Comparison of ENCODE assay signal across 1 cellular context in the genomic region with DNA sequence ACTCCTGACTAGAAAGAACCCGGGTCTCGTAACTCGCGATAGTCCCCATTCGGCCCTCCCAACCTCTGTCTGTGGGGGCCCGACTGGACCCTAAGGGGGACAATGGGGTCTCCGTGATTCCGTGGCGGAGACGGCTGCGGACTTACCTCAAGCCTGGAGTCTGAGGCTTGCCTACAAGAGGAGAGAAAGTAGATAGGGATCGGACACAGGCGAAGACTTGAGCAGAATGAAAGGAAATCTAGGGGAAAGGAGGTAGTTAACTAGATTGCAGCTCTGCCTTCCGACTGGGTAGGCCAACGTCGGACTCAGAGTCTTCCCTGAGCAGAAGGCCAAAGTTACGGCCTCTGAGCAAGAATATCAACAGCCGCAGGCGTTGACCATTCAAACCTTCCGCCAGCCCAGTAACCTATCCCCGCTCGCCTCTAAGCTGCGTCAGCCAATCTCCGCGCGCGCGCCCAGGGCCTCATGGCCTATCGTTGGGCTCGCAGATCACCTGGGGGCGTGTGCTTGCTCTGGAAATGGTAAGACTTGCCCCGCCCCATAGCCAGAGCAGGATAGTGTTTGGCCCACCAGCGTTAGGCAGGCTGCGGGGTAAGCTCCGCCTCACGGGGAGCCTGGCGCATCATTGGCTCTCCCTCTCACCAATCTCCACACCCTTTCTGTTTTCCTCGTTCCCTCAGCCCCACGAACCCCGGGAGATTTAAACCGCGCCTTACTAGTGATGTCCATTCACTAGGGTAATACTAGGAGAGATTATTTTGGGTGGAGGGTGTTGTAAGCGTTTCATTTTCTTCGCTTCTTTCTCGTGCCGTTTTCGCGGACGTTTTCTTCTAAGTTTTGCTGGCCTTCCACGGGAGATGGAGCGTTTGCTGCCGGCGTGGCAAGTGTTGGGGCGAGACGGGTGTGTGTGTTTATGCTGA.
TF ChIP-seq lines count a peak whose summit lies in the region.

A gene (minus strand): TSS at position 356 of the 920 bp plus-strand sequence. CDS start 624 bp downstream, outside the sequence.

TF ChIP-seq in HepG2, 621 proteins besides CTCF, POLR2A, EP300 and RAD21 (continued from another document and continues in another):
- TF ChIP-seq, protein P1, sequence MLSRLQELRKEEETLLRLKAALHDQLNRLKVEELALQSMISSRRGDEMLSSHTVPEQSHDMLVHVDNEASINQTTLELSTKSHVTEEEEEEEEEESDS (CRISPR knock-in tag; IDR thresholded peaks at IDR 0.05; ENCODE audit: borderline replicate concordance) = 0 out of 2 replicates have a peak, but pooled peaks have one; percentile 14
- TF ChIP-seq ZC3H4 (CRISPR knock-in tag; IDR thresholded peaks at IDR 0.05; ENCODE audit: borderline replicate concordance) (no peak), MEF2D (CRISPR knock-in tag; IDR thresholded peaks at IDR 0.05) (0 out of 2 replicates have a peak, but pooled peaks have one; percentile 30), CAMTA2 (CRISPR knock-in tag; IDR thresholded peaks at IDR 0.05; ENCODE audit: borderline replicate concordance) (no peak), ZNF484 (CRISPR knock-in tag; IDR thresholded peaks at IDR 0.05; ENCODE audit: borderline replicate concordance, low read depth) (no peak), ZNF224 (CRISPR knock-in tag; IDR thresholded peaks at IDR 0.05) (no peak), ELF3 (CRISPR knock-in tag; IDR thresholded peaks at IDR 0.05) (peak; percentile 61), ZNF781 (CRISPR knock-in tag; IDR thresholded peaks at IDR 0.05; ENCODE audit: borderline replicate concordance, not compliant biosample characterization) (peak; percentile 19), MTF1 (CRISPR knock-in tag; IDR thresholded peaks at IDR 0.05) (0 out of 2 replicates have a peak, but pooled peaks have one; percentile 26), KLF16 (CRISPR knock-in tag; IDR thresholded peaks at IDR 0.05) (peak in 1 of 2 experiments; percentile 77; a peak in 2 of 4 replicates), ZMYM4 (CRISPR knock-in tag; IDR thresholded peaks at IDR 0.05) (peak; percentile 86), ZNF235 (CRISPR knock-in tag; IDR thresholded peaks at IDR 0.05; ENCODE audit: borderline replicate concordance) (no peak), ATF7-NPFF (CRISPR knock-in tag; IDR thresholded peaks at IDR 0.05; ENCODE audit: low read depth) (peak; percentile 83), ZSCAN20 (CRISPR knock-in tag; IDR thresholded peaks at IDR 0.05; ENCODE audit: borderline replicate concordance) (0 out of 2 replicates have a peak, but pooled peaks have one; percentile 76), MED1 (CRISPR knock-in tag; IDR thresholded peaks at IDR 0.05) (peak; percentile 68), ZNF564 (CRISPR knock-in tag; IDR thresholded peaks at IDR 0.05) (0 out of 2 replicates have a peak, but pooled peaks have one; percentile 24), SP4 (CRISPR knock-in tag; IDR thresholded peaks at IDR 0.05) (peak; percentile 92), ZNF772 (CRISPR knock-in tag; IDR thresholded peaks at IDR 0.05) (peak; percentile 59; the same call in 1 of the 2 replicates), ZNF256 (CRISPR knock-in tag; conservative IDR thresholded peaks at IDR 0.05) (0 out of 2 replicates have a peak, but pooled peaks have one; percentile 66), NAIF1 (CRISPR knock-in tag; IDR thresholded peaks at IDR 0.05; ENCODE audit: borderline replicate concordance) (peak; percentile 92), HNRNPL (IDR thresholded peaks at IDR 0.05; ENCODE audit: low read depth, low read length) (0 out of 2 replicates have a peak, but pooled peaks have one; percentile 33), ZNF350 (CRISPR knock-in tag; IDR thresholded peaks at IDR 0.05; ENCODE audit: borderline replicate concordance, low read depth) (peak; percentile 28; the same call in 1 of the 2 replicates), STAG1 (CRISPR knock-in tag; IDR thresholded peaks at IDR 0.05) (peak; percentile 22; the same call in 1 of the 2 replicates), GABPA (IDR thresholded peaks at IDR 0.05; ENCODE audit: low read depth, low read length) (no peak), GABPA (CRISPR knock-in tag; IDR thresholded peaks at IDR 0.05; ENCODE audit: low read depth) (peak; percentile 33; the same call in 1 of the 2 replicates), ZNF605 (CRISPR knock-in tag; IDR thresholded peaks at IDR 0.05) (no peak), ZNF253 (CRISPR knock-in tag; IDR thresholded peaks at IDR 0.05; ENCODE audit: borderline replicate concordance) (0 out of 2 replicates have a peak, but pooled peaks have one; percentile 23), RXRB (CRISPR knock-in tag; IDR thresholded peaks at IDR 0.05; ENCODE audit: borderline replicate concordance) (no peak), BRCA1 (CRISPR knock-in tag; IDR thresholded peaks at IDR 0.05) (peak; percentile 91), SNAPC2 (CRISPR knock-in tag; IDR thresholded peaks at IDR 0.05) (0 out of 2 replicates have a peak, but pooled peaks have one; percentile 51), SMYD3 (CRISPR knock-in tag; IDR thresholded peaks at IDR 0.05) (peak; percentile 68), SETDB1 (CRISPR knock-in tag; IDR thresholded peaks at IDR 0.05; ENCODE audit: borderline replicate concordance) (no peak), ZKSCAN1 (IDR thresholded peaks at IDR 0.05; ENCODE audit: low read length) (no peak), ZNF776 (CRISPR knock-in tag; IDR thresholded peaks at IDR 0.05) (no peak), ZKSCAN8 (CRISPR knock-in tag; IDR thresholded peaks at IDR 0.05; ENCODE audit: borderline replicate concordance) (peak; percentile 29; the same call in 1 of the 2 replicates), ZNF343 (CRISPR knock-in tag; IDR thresholded peaks at IDR 0.05) (no peak), ZNF33A (CRISPR knock-in tag; IDR thresholded peaks at IDR 0.05; ENCODE audit: borderline replicate concordance) (no peak), ZNF232 (CRISPR knock-in tag; IDR thresholded peaks at IDR 0.05; ENCODE audit: borderline replicate concordance) (peak; percentile 85; the same call in 1 of the 2 replicates), ISX (CRISPR knock-in tag; conservative IDR thresholded peaks at IDR 0.05) (0 out of 2 replicates have a peak, but pooled peaks have one; percentile 72)
- TF ChIP-seq, protein P2, sequence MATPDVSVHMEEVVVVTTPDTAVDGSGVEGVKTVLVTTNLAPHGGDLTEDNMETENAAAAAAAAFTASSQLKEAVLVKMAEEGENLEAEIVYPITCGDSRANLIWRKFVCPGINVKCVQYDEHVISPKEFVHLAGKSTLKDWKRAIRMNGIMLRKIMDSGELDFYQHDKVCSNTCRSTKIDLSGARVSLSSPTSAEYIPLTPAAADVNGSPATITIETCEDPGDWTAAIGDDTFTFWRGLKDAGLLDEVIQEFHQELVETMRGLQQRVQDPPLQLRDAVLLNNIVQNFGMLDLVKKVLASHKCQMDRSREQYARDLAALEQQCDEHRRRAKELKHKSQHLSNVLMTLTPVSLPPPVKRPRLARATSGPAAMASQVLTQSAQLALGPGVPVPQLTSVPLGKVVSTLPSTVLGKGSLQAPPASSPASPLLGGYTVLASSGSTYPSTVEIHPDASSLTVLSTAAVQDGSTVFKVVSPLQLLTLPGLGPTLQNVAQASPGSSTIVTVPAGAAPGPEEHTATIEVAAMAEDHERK (CRISPR knock-in tag; IDR thresholded peaks at IDR 0.05; ENCODE audit: low read depth) = 0 out of 2 replicates have a peak, but pooled peaks have one; percentile 17
- TF ChIP-seq, protein P3, sequence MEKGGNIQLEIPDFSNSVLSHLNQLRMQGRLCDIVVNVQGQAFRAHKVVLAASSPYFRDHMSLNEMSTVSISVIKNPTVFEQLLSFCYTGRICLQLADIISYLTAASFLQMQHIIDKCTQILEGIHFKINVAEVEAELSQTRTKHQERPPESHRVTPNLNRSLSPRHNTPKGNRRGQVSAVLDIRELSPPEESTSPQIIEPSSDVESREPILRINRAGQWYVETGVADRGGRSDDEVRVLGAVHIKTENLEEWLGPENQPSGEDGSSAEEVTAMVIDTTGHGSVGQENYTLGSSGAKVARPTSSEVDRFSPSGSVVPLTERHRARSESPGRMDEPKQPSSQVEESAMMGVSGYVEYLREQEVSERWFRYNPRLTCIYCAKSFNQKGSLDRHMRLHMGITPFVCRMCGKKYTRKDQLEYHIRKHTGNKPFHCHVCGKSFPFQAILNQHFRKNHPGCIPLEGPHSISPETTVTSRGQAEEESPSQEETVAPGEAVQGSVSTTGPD (CRISPR knock-in tag; IDR thresholded peaks at IDR 0.05) = no peak
- TF ChIP-seq, protein P4, sequence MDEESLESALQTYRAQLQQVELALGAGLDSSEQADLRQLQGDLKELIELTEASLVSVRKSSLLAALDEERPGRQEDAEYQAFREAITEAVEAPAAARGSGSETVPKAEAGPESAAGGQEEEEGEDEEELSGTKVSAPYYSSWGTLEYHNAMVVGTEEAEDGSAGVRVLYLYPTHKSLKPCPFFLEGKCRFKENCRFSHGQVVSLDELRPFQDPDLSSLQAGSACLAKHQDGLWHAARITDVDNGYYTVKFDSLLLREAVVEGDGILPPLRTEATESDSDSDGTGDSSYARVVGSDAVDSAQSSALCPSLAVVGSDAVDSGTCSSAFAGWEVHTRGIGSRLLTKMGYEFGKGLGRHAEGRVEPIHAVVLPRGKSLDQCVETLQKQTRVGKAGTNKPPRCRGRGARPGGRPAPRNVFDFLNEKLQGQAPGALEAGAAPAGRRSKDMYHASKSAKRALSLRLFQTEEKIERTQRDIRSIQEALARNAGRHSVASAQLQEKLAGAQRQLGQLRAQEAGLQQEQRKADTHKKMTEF (CRISPR knock-in tag; IDR thresholded peaks at IDR 0.05) = peak; percentile 66; the same call in 1 of the 2 replicates
- TF ChIP-seq, protein P5, sequence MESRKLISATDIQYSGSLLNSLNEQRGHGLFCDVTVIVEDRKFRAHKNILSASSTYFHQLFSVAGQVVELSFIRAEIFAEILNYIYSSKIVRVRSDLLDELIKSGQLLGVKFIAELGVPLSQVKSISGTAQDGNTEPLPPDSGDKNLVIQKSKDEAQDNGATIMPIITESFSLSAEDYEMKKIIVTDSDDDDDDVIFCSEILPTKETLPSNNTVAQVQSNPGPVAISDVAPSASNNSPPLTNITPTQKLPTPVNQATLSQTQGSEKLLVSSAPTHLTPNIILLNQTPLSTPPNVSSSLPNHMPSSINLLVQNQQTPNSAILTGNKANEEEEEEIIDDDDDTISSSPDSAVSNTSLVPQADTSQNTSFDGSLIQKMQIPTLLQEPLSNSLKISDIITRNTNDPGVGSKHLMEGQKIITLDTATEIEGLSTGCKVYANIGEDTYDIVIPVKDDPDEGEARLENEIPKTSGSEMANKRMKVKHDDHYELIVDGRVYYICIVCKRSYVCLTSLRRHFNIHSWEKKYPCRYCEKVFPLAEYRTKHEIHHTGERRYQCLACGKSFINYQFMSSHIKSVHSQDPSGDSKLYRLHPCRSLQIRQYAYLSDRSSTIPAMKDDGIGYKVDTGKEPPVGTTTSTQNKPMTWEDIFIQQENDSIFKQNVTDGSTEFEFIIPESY (CRISPR knock-in tag; IDR thresholded peaks at IDR 0.05) = peak; percentile 25; the same call in 1 of the 2 replicates
- TF ChIP-seq, protein P6, sequence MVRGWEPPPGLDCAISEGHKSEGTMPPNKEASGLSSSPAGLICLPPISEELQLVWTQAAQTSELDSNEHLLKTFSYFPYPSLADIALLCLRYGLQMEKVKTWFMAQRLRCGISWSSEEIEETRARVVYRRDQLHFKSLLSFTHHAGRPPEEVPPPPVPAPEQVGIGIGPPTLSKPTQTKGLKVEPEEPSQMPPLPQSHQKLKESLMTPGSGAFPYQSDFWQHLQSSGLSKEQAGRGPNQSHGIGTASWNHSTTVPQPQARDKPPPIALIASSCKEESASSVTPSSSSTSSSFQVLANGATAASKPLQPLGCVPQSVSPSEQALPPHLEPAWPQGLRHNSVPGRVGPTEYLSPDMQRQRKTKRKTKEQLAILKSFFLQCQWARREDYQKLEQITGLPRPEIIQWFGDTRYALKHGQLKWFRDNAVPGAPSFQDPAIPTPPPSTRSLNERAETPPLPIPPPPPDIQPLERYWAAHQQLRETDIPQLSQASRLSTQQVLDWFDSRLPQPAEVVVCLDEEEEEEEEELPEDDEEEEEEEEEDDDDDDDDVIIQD (CRISPR knock-in tag; IDR thresholded peaks at IDR 0.05; ENCODE audit: low read depth) = 0 out of 2 replicates have a peak, but pooled peaks have one; percentile 42
- TF ChIP-seq, protein P7, sequence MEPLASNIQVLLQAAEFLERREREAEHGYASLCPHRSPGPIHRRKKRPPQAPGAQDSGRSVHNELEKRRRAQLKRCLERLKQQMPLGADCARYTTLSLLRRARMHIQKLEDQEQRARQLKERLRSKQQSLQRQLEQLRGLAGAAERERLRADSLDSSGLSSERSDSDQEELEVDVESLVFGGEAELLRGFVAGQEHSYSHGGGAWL (CRISPR knock-in tag; IDR thresholded peaks at IDR 0.05) = no peak
- TF ChIP-seq, protein P8, sequence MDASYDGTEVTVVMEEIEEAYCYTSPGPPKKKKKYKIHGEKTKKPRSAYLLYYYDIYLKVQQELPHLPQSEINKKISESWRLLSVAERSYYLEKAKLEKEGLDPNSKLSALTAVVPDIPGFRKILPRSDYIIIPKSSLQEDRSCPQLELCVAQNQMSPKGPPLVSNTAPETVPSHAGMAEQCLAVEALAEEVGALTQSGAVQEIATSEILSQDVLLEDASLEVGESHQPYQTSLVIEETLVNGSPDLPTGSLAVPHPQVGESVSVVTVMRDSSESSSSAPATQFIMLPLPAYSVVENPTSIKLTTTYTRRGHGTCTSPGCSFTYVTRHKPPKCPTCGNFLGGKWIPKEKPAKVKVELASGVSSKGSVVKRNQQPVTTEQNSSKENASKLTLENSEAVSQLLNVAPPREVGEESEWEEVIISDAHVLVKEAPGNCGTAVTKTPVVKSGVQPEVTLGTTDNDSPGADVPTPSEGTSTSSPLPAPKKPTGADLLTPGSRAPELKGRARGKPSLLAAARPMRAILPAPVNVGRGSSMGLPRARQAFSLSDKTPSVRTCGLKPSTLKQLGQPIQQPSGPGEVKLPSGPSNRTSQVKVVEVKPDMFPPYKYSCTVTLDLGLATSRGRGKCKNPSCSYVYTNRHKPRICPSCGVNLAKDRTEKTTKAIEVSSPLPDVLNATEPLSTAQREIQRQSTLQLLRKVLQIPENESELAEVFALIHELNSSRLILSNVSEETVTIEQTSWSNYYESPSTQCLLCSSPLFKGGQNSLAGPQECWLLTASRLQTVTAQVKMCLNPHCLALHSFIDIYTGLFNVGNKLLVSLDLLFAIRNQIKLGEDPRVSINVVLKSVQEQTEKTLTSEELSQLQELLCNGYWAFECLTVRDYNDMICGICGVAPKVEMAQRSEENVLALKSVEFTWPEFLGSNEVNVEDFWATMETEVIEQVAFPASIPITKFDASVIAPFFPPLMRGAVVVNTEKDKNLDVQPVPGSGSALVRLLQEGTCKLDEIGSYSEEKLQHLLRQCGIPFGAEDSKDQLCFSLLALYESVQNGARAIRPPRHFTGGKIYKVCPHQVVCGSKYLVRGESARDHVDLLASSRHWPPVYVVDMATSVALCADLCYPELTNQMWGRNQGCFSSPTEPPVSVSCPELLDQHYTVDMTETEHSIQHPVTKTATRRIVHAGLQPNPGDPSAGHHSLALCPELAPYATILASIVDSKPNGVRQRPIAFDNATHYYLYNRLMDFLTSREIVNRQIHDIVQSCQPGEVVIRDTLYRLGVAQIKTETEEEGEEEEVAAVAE (CRISPR knock-in tag; IDR thresholded peaks at IDR 0.05; ENCODE audit: borderline replicate concordance) = 0 out of 2 replicates have a peak, but pooled peaks have one; percentile 23
- TF ChIP-seq, protein P9, sequence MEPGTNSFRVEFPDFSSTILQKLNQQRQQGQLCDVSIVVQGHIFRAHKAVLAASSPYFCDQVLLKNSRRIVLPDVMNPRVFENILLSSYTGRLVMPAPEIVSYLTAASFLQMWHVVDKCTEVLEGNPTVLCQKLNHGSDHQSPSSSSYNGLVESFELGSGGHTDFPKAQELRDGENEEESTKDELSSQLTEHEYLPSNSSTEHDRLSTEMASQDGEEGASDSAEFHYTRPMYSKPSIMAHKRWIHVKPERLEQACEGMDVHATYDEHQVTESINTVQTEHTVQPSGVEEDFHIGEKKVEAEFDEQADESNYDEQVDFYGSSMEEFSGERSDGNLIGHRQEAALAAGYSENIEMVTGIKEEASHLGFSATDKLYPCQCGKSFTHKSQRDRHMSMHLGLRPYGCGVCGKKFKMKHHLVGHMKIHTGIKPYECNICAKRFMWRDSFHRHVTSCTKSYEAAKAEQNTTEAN (CRISPR knock-in tag; conservative IDR thresholded peaks at IDR 0.05) = peak; percentile 86
